In the genomic region with DNA sequence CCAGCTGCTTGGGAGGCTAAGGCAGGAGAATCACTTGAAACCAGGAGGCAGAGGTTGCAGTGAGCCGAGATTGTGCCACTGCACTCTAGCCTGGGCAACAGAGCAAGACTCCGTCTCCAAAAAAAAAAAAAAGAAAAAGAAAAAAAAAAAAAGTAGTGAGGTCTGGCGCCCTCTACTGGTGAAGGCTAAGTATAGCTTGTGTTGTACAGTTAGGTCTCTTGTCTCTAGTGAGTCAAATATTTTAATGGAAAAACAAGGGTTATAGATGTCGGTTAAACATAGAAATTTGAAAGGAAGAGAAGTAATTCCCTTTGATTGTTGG, we compare ENCODE assay signal across 8 cellular contexts. TPM values are rescaled to one million over a fixed set of nuclear protein-coding genes. Genes with fewer than 3 reads are reported as not detected.
DNase-seq lines count a peak whose midpoint lies in the region; ATAC-seq, FAIRE-seq and TF ChIP-seq lines count a peak whose summit lies in the region.
"Not testable (repeated sequence)": the region's sequence is repeated elsewhere in the genome, so short reads cannot be mapped to it uniquely, and the experiment has no call there.

No MANE protein-coding gene starts in this region.

- not testable (repeated sequence) for H3K9me3 ChIP-seq in kidney (ENCODE audit: control insufficient read depth in 1 of 2, low read length in 2 of 2)

- H3K9me3 Mint-ChIP-seq in effector memory CD8-positive, alpha-beta T cell = not testable (repeated sequence)

- not testable (repeated sequence) for H3K27ac ChIP-seq in kidney (ENCODE audit: low read depth in 2 of 2, low read length in 2 of 2)

- POLR2A ChIA-PET in AG04449 (lab: Yijun Ruan, JAX) = interaction anchor here (0.6 kb wide), 2 partner anchors 77 to 207 kb away, joined by 3 read pairs; no protein-coding TSS in a partner anchor

- not testable (repeated sequence) for H3K4me1 ChIP-seq in kidney (ENCODE audit: control insufficient read depth in 1 of 2, insufficient read depth in 1 of 2, low read depth in 1 of 2, low read length in 2 of 2)

- not testable (repeated sequence) for H3K36me3 ChIP-seq in kidney (ENCODE audit: control insufficient read depth in 1 of 2, insufficient read depth in 2 of 2, low read length in 2 of 2)

- peaks cover 38 to 50% of the 10 kb centered on the region in 2 donors for H3K4me1 Mint-ChIP-seq in effector memory CD8-positive, alpha-beta T cell (ENCODE audit: low read depth in 2 of 2)

- peak; percentile 98 for FAIRE-seq in kidney (lab: Jason Lieb, UNC)

- ATAC-seq in effector memory CD8-positive, alpha-beta T cell (replicated peaks) = peak; percentile 45

- TF ChIP-seq POLR2A in NB4 (IDR thresholded peaks at IDR 0.05; ENCODE audit: extremely low read depth, insufficient read length) = not testable (repeated sequence)

- DNase-seq in AG04449 (ENCODE audit: low read depth, low spot score); kidney: not testable (repeated sequence)
- DNase-seq in NB4 (ENCODE audit: low read depth) = peak; percentile 43
- peak; percentile 43 for DNase-seq in RPMI7951 (ENCODE audit: low read depth)
- peak; percentile 6 for DNase-seq in activated T-helper 9 cell treated with anti-CD3 and anti-CD28 coated beads, Interleukin-2, amount 50 U/mL, for 16 hours (ENCODE audit: low read depth)
- DNase-seq in effector memory CD8-positive, alpha-beta T cell = peak; percentile 27 to 44 (median 41)
- peak; percentile 0 for DNase-seq in putamen (ENCODE audit: low spot score)

- peaks cover 29% of the 10 kb centered on the region for H3K36me3 Mint-ChIP-seq in effector memory CD8-positive, alpha-beta T cell (ENCODE audit: insufficient read depth)

- not testable (repeated sequence) for H3K4me3 ChIP-seq in AG04449 (ENCODE audit: low read depth, low read length); NB4 (ENCODE audit: low read depth, low read length); kidney (ENCODE audit: low read length in 2 of 2)

- H3K27ac Mint-ChIP-seq in effector memory CD8-positive, alpha-beta T cell = peak overlapping the region; percentile 26 to 44

- peak; percentile 17 for TF ChIP-seq CTCF in AG04449 (IDR thresholded peaks at IDR 0.05; ENCODE audit: insufficient read depth, low read length, missing control alignments)
- TF ChIP-seq CTCF in GM12872 (IDR thresholded peaks at IDR 0.05; ENCODE audit: insufficient read depth, low read depth, low read length) = peak; percentile 59; the same call in 2 of the 3 replicates
- peak; percentile 29 for TF ChIP-seq CTCF in NB4 (IDR thresholded peaks at IDR 0.05; ENCODE audit: low read depth, low read length)
- peak; percentile 63 for TF ChIP-seq CTCF in kidney (IDR thresholded peaks at IDR 0.05; ENCODE audit: borderline replicate concordance, extremely low read depth, insufficient read depth)

- H3K9ac ChIP-seq in kidney (ENCODE audit: low read length in 2 of 2) = not testable (repeated sequence)

- intact Hi-C loops in kidney (cut with DNase I) = not testable (repeated sequence)

- not testable (repeated sequence) for H3K27me3 Mint-ChIP-seq in effector memory CD8-positive, alpha-beta T cell

- not testable (repeated sequence) for H3K4me3 Mint-ChIP-seq in effector memory CD8-positive, alpha-beta T cell

- CTCF ChIA-PET in AG04449 (lab: Yijun Ruan, JAX) = interaction anchor here (0.8 to 4.8 kb wide), 25 partner anchors 9 to 464 kb away, joined by 3 to 39 read pairs (median 5); no protein-coding TSS in a partner anchor

RNA-seq across cellular contexts. Expression of gene USP9X, which starts 29.8 kb away (rescaled TPM):
- total RNA-seq in RPMI7951 (2014; rRNA removed; shearing (Covaris generic)) = 78.3 and 82.9 TPM in 2 replicates
- total RNA-seq in kidney = 86.8 TPM
- 12.0 TPM for polyA plus RNA-seq in kidney (ENCODE audit: insufficient read depth, low read depth, low replicate concordance)
